Comparison of ENCODE assay signal across 8 cellular contexts in the genomic region with DNA sequence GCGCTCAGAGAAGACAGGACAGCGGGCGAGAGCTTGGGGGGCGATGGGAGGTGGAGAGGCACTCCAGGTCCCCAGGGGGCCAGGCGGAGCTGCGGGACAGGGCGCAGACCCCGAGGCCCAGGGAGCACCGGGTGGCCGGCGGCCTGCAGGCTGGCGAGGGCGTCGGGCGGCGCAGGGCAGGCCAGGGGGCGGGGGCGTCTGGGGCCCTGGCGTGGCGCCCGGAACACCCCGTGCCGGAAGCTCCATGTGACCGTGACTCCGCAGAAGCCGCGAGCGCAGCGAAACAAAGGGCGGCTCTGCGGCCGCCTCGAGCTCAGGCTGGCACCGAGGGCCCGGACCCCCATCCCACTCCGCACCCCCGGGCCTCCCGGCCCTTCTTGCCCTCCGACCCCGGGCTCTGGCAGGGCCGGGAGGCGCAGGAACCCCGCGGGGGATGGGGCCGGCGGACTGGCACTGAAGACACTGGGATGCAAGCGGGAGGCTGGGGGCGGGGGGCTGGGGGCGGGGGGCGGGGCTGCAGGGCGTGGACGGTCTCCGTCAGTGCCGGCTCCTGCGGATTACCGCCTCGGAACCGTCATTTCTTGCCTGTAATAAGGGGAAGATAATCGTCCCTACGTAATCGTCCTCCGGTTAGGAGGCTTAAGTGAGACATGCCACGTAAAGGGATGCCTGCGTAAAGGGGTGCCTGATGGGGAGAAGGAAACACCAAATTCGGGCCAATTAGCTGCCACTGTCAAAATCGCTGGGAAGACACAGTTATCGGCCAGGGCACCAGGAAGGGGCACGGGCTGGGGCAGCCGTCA. TPM values are rescaled to one million over a fixed set of nuclear protein-coding genes. Genes with fewer than 3 reads are reported as not detected.
A peak's percentile ranks its signal among the peaks of the same experiment; 100 is the strongest.
DNase-seq lines count a peak whose midpoint lies in the region; ATAC-seq, FAIRE-seq and TF ChIP-seq lines count a peak whose summit lies in the region.

No MANE protein-coding gene starts in this region.

- H3K9me3 ChIP-seq in neutrophil (no peaks in the 10 kb centered on the region), subcutaneous abdominal adipose tissue (ENCODE audit: control insufficient read depth in 5 of 5, low read length in 5 of 5) (no peaks in the 10 kb centered on the region)

- no peaks in the 10 kb centered on the region for H3K4me1 ChIP-seq in foreskin keratinocyte
- H3K4me1 ChIP-seq in neutrophil (ENCODE audit: control insufficient read depth in 1 of 2, insufficient read depth in 1 of 2, low read depth in 1 of 2, low read length in 1 of 2) = peaks cover 40 to 46% of the 10 kb centered on the region in 2 experiments
- peaks cover 4 to 57% (median 41%) of the 10 kb centered on the region in 5 donors for H3K4me1 ChIP-seq in subcutaneous abdominal adipose tissue (ENCODE audit: control insufficient read depth in 5 of 5, insufficient read depth in 5 of 5, low read length in 5 of 5)

- H3K27me3 ChIP-seq in HL-60 (ENCODE audit: insufficient read depth, poor library complexity, severe bottlenecking) (no peaks in the 10 kb centered on the region), foreskin keratinocyte (no peaks in the 10 kb centered on the region), neutrophil (no peaks in the 10 kb centered on the region), subcutaneous abdominal adipose tissue (ENCODE audit: control insufficient read depth in 5 of 5, insufficient read depth in 4 of 5, low read length in 5 of 5) (no peaks in the 10 kb centered on the region)

- H3K9ac ChIP-seq in subcutaneous abdominal adipose tissue (ENCODE audit: low read length in 5 of 5) = peak overlapping the region in 4 of 5 donors; percentile 54 to 76 (median 73)

- H3K4me3 ChIP-seq in HL-60 (replicated peaks; ENCODE audit: insufficient read depth, low read length) = peak overlapping the region; percentile 33
- peak overlapping the region; percentile 56 to 72 for H3K4me3 ChIP-seq in neutrophil (ENCODE audit: low read depth in 1 of 2, low read length in 1 of 2)
- peak overlapping the region; percentile 50 to 73 (median 53) for H3K4me3 ChIP-seq in subcutaneous abdominal adipose tissue (ENCODE audit: low read depth in 1 of 5, low read length in 5 of 5)

- DNase-seq in COR-L47 (lab: John Stamatoyannopoulos, UW) (peak; percentile 83), HL-60 (ENCODE audit: low read depth in 1 of 2, low spot score in 1 of 2) (peak; percentile 68 to 82), RCC 7860 (ENCODE audit: low spot score) (peak; percentile 30), activated gamma-delta T cell (lab: John Stamatoyannopoulos, UW) (peak; percentile 69), foreskin keratinocyte (no peak)

- TF ChIP-seq CTCF in HL-60 (IDR thresholded peaks at IDR 0.05; ENCODE audit: insufficient read depth, low read length) (no peak), foreskin keratinocyte (conservative IDR thresholded peaks at IDR 0.05) (no peak), neutrophil (IDR thresholded peaks at IDR 0.05) (peak; percentile 7)

- ATAC-seq in GM19467 (IDR thresholded peaks at IDR 0.05; ENCODE audit: unreplicated experiment) (peak; percentile 85), foreskin keratinocyte (peak; percentile 54)

- no peak for FAIRE-seq in RCC 7860 (lab: Jason Lieb, UNC)

- H3K36me3 ChIP-seq in neutrophil = no peaks in the 10 kb centered on the region
- H3K36me3 ChIP-seq in subcutaneous abdominal adipose tissue (ENCODE audit: control insufficient read depth in 5 of 5, insufficient read depth in 5 of 5, low read length in 5 of 5) = no peaks in the 10 kb centered on the region

- H3K27ac ChIP-seq in HL-60 (replicated peaks) (peak overlapping the region; percentile 82), foreskin keratinocyte (peak overlapping the region; percentile 54), neutrophil (peak overlapping the region; percentile 94), subcutaneous abdominal adipose tissue (ENCODE audit: low read depth, low read length) (peak overlapping the region; percentile 72)

RNA-seq across cellular contexts. Expression of a gene that starts 19.2 kb away (rescaled TPM):
- 0.25 TPM in 1 of 2 replicates, not detected in the other for total RNA-seq in foreskin keratinocyte
- 0.11 and 0.13 TPM in 2 replicates for polyA plus RNA-seq in foreskin keratinocyte

RNA-seq across cellular contexts. Expression of a gene that starts 27.5 kb away (rescaled TPM):
- total RNA-seq in foreskin keratinocyte = 219 and 303 TPM in 2 replicates
- polyA plus RNA-seq in foreskin keratinocyte = 267 and 379 TPM in 2 replicates

Comparison
In these comparisons a context has a peak if more than half of its experiments do, and no peak if none do; other contexts are left out.
1. DNase-seq: peak in COR-L47 (single experiment), HL-60 (2 of 2), RCC 7860 (single experiment) and activated gamma-delta T cell (single experiment); none in foreskin keratinocyte (0 of 2).
2. Peak in every context shown above with its lines, with median percentiles within 50 percentile points of each other: H3K27ac ChIP-seq and H3K4me3 ChIP-seq.